ENCODE assay signal across 8 cellular contexts in genomic region chr14:55053018-55053417, GRCh38. TPM values are rescaled to one million over a fixed set of nuclear protein-coding genes. Genes with fewer than 3 reads are reported as not detected.
A peak's percentile ranks its signal among the peaks of the same experiment; 100 is the strongest.
DNase-seq lines count a peak whose midpoint lies in the region; ATAC-seq and TF ChIP-seq lines count a peak whose summit lies in the region.

No MANE protein-coding gene starts in this region.

- H3K4me3 ChIP-seq in BJ (ENCODE audit: low read depth, low read length) (peak overlapping the region; percentile 95), MG63 (peak overlapping the region; percentile 99), dorsolateral prefrontal cortex (peak overlapping the region in 51 of 59 donors; percentile 66 to 100 (median 95))

- H3K36me3 ChIP-seq in BJ (ENCODE audit: control insufficient read depth, insufficient read depth, low read length) (peaks cover 2% of the 10 kb centered on the region; the same call in 1 of the 2 replicates), MG63 (peaks cover 46% of the 10 kb centered on the region)

- DNase-seq in BJ (ENCODE audit: low read depth) (no peak), MG63 (no peak), dorsolateral prefrontal cortex (no peak), nephron progenitor cell (no peak), GF-D8 (lab: John Stamatoyannopoulos, UW) (no peak)

- CTCF ChIA-PET in BJ (lab: Yijun Ruan, JAX): interaction anchor here (0.7 to 2.0 kb wide), 3 partner anchors 9 to 108 kb away, joined by 3 to 12 read pairs (median 5); no protein-coding TSS in a partner anchor

- peaks cover 23% of the 10 kb centered on the region for H3K9me3 Mint-ChIP-seq in nephron progenitor cell

- TF ChIP-seq CTCF in BJ (IDR thresholded peaks at IDR 0.05; ENCODE audit: insufficient read depth, low read depth, low read length): no peak
- TF ChIP-seq CTCF in dorsolateral prefrontal cortex (IDR thresholded peaks at IDR 0.05 in 54 of 56, conservative IDR thresholded peaks at IDR 0.05 in 2 of 56; ENCODE audit: low read depth in 1 of 56, partially characterized antibody in 56 of 56): no peak
- no peak for TF ChIP-seq CTCF in nephron progenitor cell (IDR thresholded peaks at IDR 0.05)

- ATAC-seq in HG02970 (IDR thresholded peaks at IDR 0.05; ENCODE audit: low FRiP score, unreplicated experiment) (no peak), HG02623 (IDR thresholded peaks at IDR 0.05; ENCODE audit: unreplicated experiment) (no peak), esophagus mucosa (no peak)

- peak overlapping the region in 33 of 59 donors; percentile 6 to 100 (median 99) for H3K27ac ChIP-seq in dorsolateral prefrontal cortex

- H3K9me3 ChIP-seq in MG63: no peaks in the 10 kb centered on the region

- H3K27me3 Mint-ChIP-seq in nephron progenitor cell (ENCODE audit: low read depth, poor library complexity): no peaks in the 10 kb centered on the region

- peak overlapping the region; percentile 91 for H3K4me3 Mint-ChIP-seq in nephron progenitor cell

- no peaks in the 10 kb centered on the region for H3K27me3 ChIP-seq in BJ (ENCODE audit: control insufficient read depth, insufficient read depth, low read length)
- H3K27me3 ChIP-seq in MG63: no peaks in the 10 kb centered on the region
- H3K27me3 ChIP-seq in dorsolateral prefrontal cortex: no peaks in the 10 kb centered on the region

- POLR2A ChIA-PET in BJ (lab: Charles Lee): no interaction called here

- peaks cover 35% of the 10 kb centered on the region for H3K4me1 Mint-ChIP-seq in nephron progenitor cell

- peak overlapping the region; percentile 99 for H3K27ac Mint-ChIP-seq in nephron progenitor cell

- intact Hi-C loops in dorsolateral prefrontal cortex (cut with DNase I): loop anchor here in 1 of 2 donors (5.0 kb wide), 1 partner anchor 34 kb away; no protein-coding TSS in a partner anchor

- H3K36me3 Mint-ChIP-seq in nephron progenitor cell (ENCODE audit: low read depth): peaks cover 56% of the 10 kb centered on the region

RNA-seq across cellular contexts. Expression of gene MAPK1IP1L, which starts 1.6 kb away (rescaled TPM):
- polyA plus RNA-seq in BJ (2011; rRNA removed): 56.4 and 90.0 TPM in 2 replicates
- polyA minus RNA-seq in BJ (2011; rRNA and poly(A)+ RNA removed): 186 and 315 TPM in 2 replicates
- 14.8 and 15.0 TPM in 2 replicates for total RNA-seq in MG63 (2014; rRNA removed; shearing (Covaris generic); ENCODE audit: low replicate concordance)
- total RNA-seq in dorsolateral prefrontal cortex: 10 to 100 TPM; 35.7 to 78.9 (median 53.0) TPM
- 58.4 TPM for total RNA-seq in esophagus mucosa

RNA-seq across cellular contexts. Expression of gene SOCS4, which starts 26.0 kb away (rescaled TPM):
- 3.0 and 6.2 TPM in 2 replicates for polyA plus RNA-seq in BJ (2011; rRNA removed)
- polyA minus RNA-seq in BJ (2011; rRNA and poly(A)+ RNA removed): 17.8 and 20.8 TPM in 2 replicates
- total RNA-seq in MG63 (2014; rRNA removed; shearing (Covaris generic); ENCODE audit: low replicate concordance): 3.8 and 9.0 TPM in 2 replicates
- total RNA-seq in dorsolateral prefrontal cortex (10 to 100 TPM; 17.2 to 44.5 (median 26.0) TPM), esophagus mucosa (11.0 TPM)

RNA-seq across cellular contexts. Expression of gene WDHD1, which starts 26.1 kb away (rescaled TPM):
- 2.6 and 5.4 TPM in 2 replicates for polyA plus RNA-seq in BJ (2011; rRNA removed)
- polyA minus RNA-seq in BJ (2011; rRNA and poly(A)+ RNA removed): 4.1 and 4.3 TPM in 2 replicates
- 5.2 TPM in 2 replicates for total RNA-seq in MG63 (2014; rRNA removed; shearing (Covaris generic); ENCODE audit: low replicate concordance)
- total RNA-seq in dorsolateral prefrontal cortex: 1 to 10 TPM; 2.1 to 8.9 (median 5.0) TPM
- 8.7 TPM for total RNA-seq in esophagus mucosa
